1 cellular context compared by ENCODE assay signal in the genomic region with DNA sequence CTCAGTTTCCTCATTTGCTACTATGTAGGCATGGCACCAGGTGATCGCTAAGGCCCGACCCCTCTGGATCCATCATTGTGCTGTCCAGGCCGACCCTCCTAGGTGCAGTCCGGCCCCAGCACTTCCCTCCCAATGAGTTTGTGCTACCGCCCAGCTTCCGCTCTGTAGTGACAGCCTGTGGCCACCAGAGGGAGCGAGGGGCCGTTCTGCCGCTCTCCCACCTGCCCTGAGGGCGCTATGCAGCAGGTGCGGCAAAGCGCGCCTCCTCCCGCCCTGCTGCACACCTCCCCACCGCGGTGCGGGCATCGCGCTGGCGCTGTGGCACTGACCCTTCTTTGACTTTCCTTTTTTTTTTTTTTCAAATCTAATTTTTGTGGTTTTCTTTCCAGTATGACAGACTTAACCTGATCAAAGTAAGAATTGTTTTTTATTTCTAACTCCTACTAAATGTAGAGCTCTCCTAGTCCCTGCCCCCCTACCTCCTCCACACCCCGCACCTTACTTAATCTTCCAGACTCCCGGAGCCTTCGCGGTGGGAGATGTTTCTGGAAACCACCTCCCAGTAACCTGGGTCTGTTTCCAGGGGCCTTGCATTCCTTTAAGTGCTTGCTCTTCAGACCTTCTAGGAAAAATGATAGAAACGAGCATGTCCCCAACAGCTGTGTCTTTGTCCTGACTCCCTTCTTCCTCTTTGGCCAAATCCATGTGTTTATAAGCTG.
TF ChIP-seq lines count a peak whose summit lies in the region.

No MANE protein-coding gene starts in this region.

TF ChIP-seq in Ishikawa, 13 proteins besides CTCF, POLR2A, EP300 and RAD21 (continued from another document):
- TF ChIP-seq MAX (IDR thresholded peaks at IDR 0.05) (peak; percentile 87), NFIC (IDR thresholded peaks at IDR 0.05) (no peak), EGR1 (IDR thresholded peaks at IDR 0.05) (no peak), TEAD4 (IDR thresholded peaks at IDR 0.05) (no peak), CREB1 (IDR thresholded peaks at IDR 0.05; ENCODE audit: low read depth) (no peak), TCF12 (IDR thresholded peaks at IDR 0.05; ENCODE audit: low read depth) (0 out of 2 replicates have a peak, but pooled peaks have one; percentile 26)
TF ChIP-seq in Ishikawa: peak in this region for 3.
